In genomic region chr19:42034640-42035384, GRCh38 we compare ENCODE assay signal across 7 cellular contexts. TPM values are rescaled to one million over a fixed set of nuclear protein-coding genes. Genes with fewer than 3 reads are reported as not detected.
DNase-seq lines count a peak whose midpoint lies in the region; FAIRE-seq and TF ChIP-seq lines count a peak whose summit lies in the region.
"Not testable (repeated sequence)": the region's sequence is repeated elsewhere in the genome, so short reads cannot be mapped to it uniquely, and the experiment has no call there.

No MANE protein-coding gene starts in this region.

- not testable (repeated sequence) for H3K9me2 ChIP-seq in MM.1S (replicated peaks; ENCODE audit: insufficient read depth, low read length)

- intact Hi-C loops in kidney (cut with DNase I) = not testable (repeated sequence)

- not testable (repeated sequence) for H3K4me3 ChIP-seq in GM12865 (ENCODE audit: low read depth, low read length); kidney (ENCODE audit: low read length in 2 of 2)
- peak overlapping the region; percentile 54 for H3K4me3 ChIP-seq in MM.1S (ENCODE audit: low read length)
- peak overlapping the region in 1 of 4 donors; percentile 2 for H3K4me3 ChIP-seq in Peyer's patch

- FAIRE-seq in kidney (lab: Jason Lieb, UNC) = not testable (repeated sequence)

- TF ChIP-seq POLR2A in Peyer's patch (IDR thresholded peaks at IDR 0.05) = not testable (repeated sequence)

- not testable (repeated sequence) for H3K79me2 ChIP-seq in MM.1S (ENCODE audit: low read length)

- H3K4me1 ChIP-seq in MM.1S (ENCODE audit: low read length); Peyer's patch; kidney (ENCODE audit: control insufficient read depth in 1 of 2, insufficient read depth in 1 of 2, low read depth in 1 of 2, low read length in 2 of 2): not testable (repeated sequence)

- DNase-seq in GM12865 (ENCODE audit: low read depth) (peak; percentile 83), MM.1S (peak; percentile 90), Peyer's patch (peak in 2 of 3 donors; percentile 62 to 80), dermis blood vessel endothelial cell (peak; percentile 78)
- peak; percentile 14 for DNase-seq in activated CD8-positive, alpha-beta memory T cell treated with anti-CD3 and anti-CD28 coated beads, Interleukin-2, amount 50 U/mL, for 1 hour (ENCODE audit: extremely low read depth)
- DNase-seq in kidney = not testable (repeated sequence)
- peak; percentile 23 to 56 for DNase-seq in stimulated activated CD4-positive, alpha-beta T cell treated with anti-CD3 and anti-CD28 coated beads, Interleukin-12 subunit alpha, Interleukin-12 subunit beta, amount 100 ng/mL, for 24 hours (ENCODE audit: low read depth in 2 of 2)

- H3K4me2 ChIP-seq in MM.1S (ENCODE audit: low read depth, low read length) = peak overlapping the region; percentile 85

- H3F3A ChIP-seq in MM.1S (ENCODE audit: insufficient read depth, low read length) = not testable (repeated sequence)

- not testable (repeated sequence) for H3K9me3 ChIP-seq in MM.1S (replicated peaks; ENCODE audit: insufficient read depth, low read length); Peyer's patch; kidney (ENCODE audit: control insufficient read depth in 1 of 2, low read length in 2 of 2)

- H3K27me3 ChIP-seq in MM.1S (replicated peaks; ENCODE audit: insufficient read depth, low read length) = peaks cover 38% of the 10 kb centered on the region; the same call in 1 of the 2 replicates
- H3K27me3 ChIP-seq in Peyer's patch = not testable (repeated sequence)

- peak overlapping the region; percentile 88 for H2AFZ ChIP-seq in MM.1S (ENCODE audit: low read length)

- H3K36me3 ChIP-seq in MM.1S (replicated peaks; ENCODE audit: insufficient read depth, low read length); Peyer's patch; kidney (ENCODE audit: control insufficient read depth in 1 of 2, insufficient read depth in 2 of 2, low read length in 2 of 2): not testable (repeated sequence)

- H3K27ac ChIP-seq in MM.1S (ENCODE audit: low read length); Peyer's patch; kidney (ENCODE audit: low read depth in 2 of 2, low read length in 2 of 2): not testable (repeated sequence)

- H4K20me1 ChIP-seq in MM.1S (ENCODE audit: insufficient read depth, low read length) = not testable (repeated sequence)

- TF ChIP-seq CTCF in GM12865 (IDR thresholded peaks at IDR 0.05; ENCODE audit: insufficient read depth, low read depth, low read length, missing control alignments) (peak; percentile 86), MM.1S (IDR thresholded peaks at IDR 0.05; ENCODE audit: low read length) (peak; percentile 87), Peyer's patch (IDR thresholded peaks at IDR 0.05) (peak; percentile 53 to 93 (median 68)), kidney (IDR thresholded peaks at IDR 0.05; ENCODE audit: borderline replicate concordance, extremely low read depth, insufficient read depth) (peak; percentile 71)

- H3K9ac ChIP-seq in MM.1S (ENCODE audit: low read length) = peak overlapping the region; percentile 17; the same call in 1 of the 2 replicates
- not testable (repeated sequence) for H3K9ac ChIP-seq in kidney (ENCODE audit: low read length in 2 of 2)

RNA-seq across cellular contexts. Expression of gene GRIK5, which starts 35.2 kb away (rescaled TPM):
- total RNA-seq in Peyer's patch = 1 to 10 TPM in 2 of 4 donors, under 1 TPM in 2; 0.57 to 7.4 (median 0.89) TPM
- total RNA-seq in dermis blood vessel endothelial cell = 0.05 and 0.17 TPM in 2 replicates
- total RNA-seq in kidney = 16.2 TPM
- polyA plus RNA-seq in kidney (ENCODE audit: insufficient read depth, low read depth, low replicate concordance) = 8.9 TPM

RNA-seq across cellular contexts. Expression of gene ATP1A3, which starts 40.8 kb away (rescaled TPM):
- total RNA-seq in Peyer's patch (1 to 10 TPM in 1 of 4 donors, under 1 TPM in 3; 0.35 to 1.3 (median 0.81) TPM), dermis blood vessel endothelial cell (under 0.01 and 0.05 TPM in 2 replicates), kidney (not detected)
- not detected for polyA plus RNA-seq in kidney (ENCODE audit: insufficient read depth, low read depth, low replicate concordance)

RNA-seq across cellular contexts. Expression of gene ZNF574, which starts 41.2 kb away (rescaled TPM):
- total RNA-seq in Peyer's patch (10 to 100 TPM; 11.0 to 24.2 (median 17.0) TPM), dermis blood vessel endothelial cell (17.3 and 17.4 TPM in 2 replicates), kidney (12.7 TPM)
- 7.2 TPM for polyA plus RNA-seq in kidney (ENCODE audit: insufficient read depth, low read depth, low replicate concordance)
